Comparison of ENCODE assay signal across 8 cellular contexts in genomic region chr3:51384730-51385473, GRCh38. TPM values are rescaled to one million over a fixed set of nuclear protein-coding genes. Genes with fewer than 3 reads are reported as not detected.
A peak's percentile ranks its signal among the peaks of the same experiment; 100 is the strongest.
DNase-seq lines count a peak whose midpoint lies in the region; TF ChIP-seq lines count a peak whose summit lies in the region.

MANF (plus strand) TSS chr3:51385291; CDS start chr3:51385343, 52 bp downstream.

- no peaks in the 10 kb centered on the region for H3K9me3 ChIP-seq in neuronal stem cell (replicated peaks in 1 of 2; ENCODE audit: control insufficient read depth in 2 of 2, insufficient read depth in 1 of 2, low read depth in 1 of 2, low read length in 2 of 2)

- H3K36me3 ChIP-seq in neuronal stem cell (replicated peaks in 1 of 2; ENCODE audit: control insufficient read depth in 2 of 2, insufficient read depth in 2 of 2, low read length in 2 of 2) = peaks cover 24 to 38% of the 10 kb centered on the region in 2 donors

- peaks cover 8 to 18% of the 10 kb centered on the region in 2 donors for H3K4me1 ChIP-seq in neuronal stem cell (ENCODE audit: control insufficient read depth in 2 of 2, insufficient read depth in 1 of 2, low read depth in 1 of 2, low read length in 2 of 2)

- peak within 1 kb of the TSS; percentile 8 for H3K4ac ChIP-seq in neuronal stem cell (ENCODE audit: low read length)

- H2BK12ac ChIP-seq in neuronal stem cell (ENCODE audit: low read length) = no peak within 1 kb of the TSS

- peak; percentile 88 for DNase-seq in GM04503 (ENCODE audit: low read depth)
- peak; percentile 92 for DNase-seq in HFF-Myc (ENCODE audit: extremely low read depth, low read depth)
- peak; percentile 94 for DNase-seq in NAMALWA (ENCODE audit: low spot score)
- DNase-seq in SK-N-DZ (ENCODE audit: low spot score) = peak; percentile 96
- peak; percentile 99 for DNase-seq in activated naive CD4-positive, alpha-beta T cell treated with anti-CD3 and anti-CD28 coated beads for 36 hours
- peak; percentile 96 for DNase-seq in foreskin melanocyte
- DNase-seq in neuronal stem cell (ENCODE audit: low spot score) = peak; percentile 98

- no peak within 1 kb of the TSS for H4K8ac ChIP-seq in neuronal stem cell (ENCODE audit: low read depth, low read length)

- H2BK5ac ChIP-seq in neuronal stem cell (ENCODE audit: low read length) = peak within 1 kb of the TSS; percentile 84

- H3K27ac ChIP-seq in neuronal stem cell (replicated peaks; ENCODE audit: low read length) = peak within 1 kb of the TSS; percentile 86

- CTCF ChIA-PET in activated naive CD4-positive, alpha-beta T cell treated with anti-CD3 and anti-CD28 coated beads for 36 hours (lab: Charles Lee) = interaction anchor here (0.6 to 1.9 kb wide), 5 partner anchors 118 to 813 kb away, joined by 3 to 5 read pairs (median 3); partner anchors contain the start of gene MAPKAPK3

- peak within 1 kb of the TSS; percentile 97 for H3K4me3 Mint-ChIP-seq in activated naive CD4-positive, alpha-beta T cell treated with anti-CD3 and anti-CD28 coated beads for 36 hours

- peak within 1 kb of the TSS; percentile 98 for H3K18ac ChIP-seq in neuronal stem cell (ENCODE audit: low read length)

- WGBS in neuronal stem cell (ENCODE audit: extremely low coverage in 2 of 2, insufficient read length in 2 of 2, insufficient replicate concordance in 1 of 2), 2 donors = no CpG with 5 or more reads among the region's 65 CpGs

- peak within 1 kb of the TSS; percentile 98 for H3K27ac Mint-ChIP-seq in activated naive CD4-positive, alpha-beta T cell treated with anti-CD3 and anti-CD28 coated beads for 36 hours

- H2BK15ac ChIP-seq in neuronal stem cell (ENCODE audit: low read length) = peak within 1 kb of the TSS; percentile 12

- H3K27me3 Mint-ChIP-seq in activated naive CD4-positive, alpha-beta T cell treated with anti-CD3 and anti-CD28 coated beads for 36 hours (ENCODE audit: low read depth) = no peaks in the 10 kb centered on the region

- peak within 1 kb of the TSS; percentile 56 for H3K14ac ChIP-seq in neuronal stem cell (ENCODE audit: low read length)

- H2BK120ac ChIP-seq in neuronal stem cell (ENCODE audit: low read depth, low read length) = peak within 1 kb of the TSS; percentile 63

- no peaks in the 10 kb centered on the region for H3K79me1 ChIP-seq in neuronal stem cell (ENCODE audit: low read depth, low read length)

- H3K4me3 ChIP-seq in HFF-Myc (replicated peaks; ENCODE audit: low read depth, low read length) (peak within 1 kb of the TSS; percentile 97), neuronal stem cell (ENCODE audit: low read length in 2 of 2) (peak within 1 kb of the TSS; percentile 66 to 97)

- peaks cover 47% of the 10 kb centered on the region for H3K4me1 Mint-ChIP-seq in activated naive CD4-positive, alpha-beta T cell treated with anti-CD3 and anti-CD28 coated beads for 36 hours (ENCODE audit: low read depth)

- H3K9me3 Mint-ChIP-seq in activated naive CD4-positive, alpha-beta T cell treated with anti-CD3 and anti-CD28 coated beads for 36 hours = no peaks in the 10 kb centered on the region

- no peaks in the 10 kb centered on the region for H3K27me3 ChIP-seq in neuronal stem cell (ENCODE audit: control insufficient read depth in 3 of 3, insufficient read depth in 3 of 3, low read depth in 1 of 3, low read length in 3 of 3)

- H4K91ac ChIP-seq in neuronal stem cell (ENCODE audit: low read depth, low read length, poor library complexity) = peak within 1 kb of the TSS; percentile 80

- peak within 1 kb of the TSS; percentile 80 for H3K4me2 ChIP-seq in neuronal stem cell (ENCODE audit: insufficient read depth, low read length, poor library complexity, severe bottlenecking)

- no peak for TF ChIP-seq CTCF in HFF-Myc (IDR thresholded peaks at IDR 0.05; ENCODE audit: low read depth, low read length, missing control alignments)
- no peak for TF ChIP-seq CTCF in subcutaneous adipose tissue (IDR thresholded peaks at IDR 0.05; ENCODE audit: low read depth)

- peak within 1 kb of the TSS; percentile 96 for H3K9ac ChIP-seq in neuronal stem cell (ENCODE audit: low read depth, low read length, poor library complexity)

- intact Hi-C loops in activated naive CD4-positive, alpha-beta T cell treated with anti-CD3 and anti-CD28 coated beads for 36 hours (cut with micrococcal nuclease) = loop anchor here (1.0 to 10.0 kb wide), 10 partner anchors 115 to 1030 kb away; partner anchors contain the start of genes CYB561D2, DCAF1, DUSP7 and NPRL2

- peaks cover 29% of the 10 kb centered on the region for H3K36me3 Mint-ChIP-seq in activated naive CD4-positive, alpha-beta T cell treated with anti-CD3 and anti-CD28 coated beads for 36 hours (ENCODE audit: low read depth)

- peak within 1 kb of the TSS; percentile 88 for H2AFZ ChIP-seq in neuronal stem cell (ENCODE audit: low read length)

- peak within 1 kb of the TSS; percentile 9 for H2AK5ac ChIP-seq in neuronal stem cell (ENCODE audit: low read depth, low read length)

- peak within 1 kb of the TSS; percentile 99 for H3K23ac ChIP-seq in neuronal stem cell (ENCODE audit: low read depth, low read length, poor library complexity)

RNA-seq across cellular contexts. Expression of gene MANF, which starts in this region (rescaled TPM):
- 80.8 and 106 TPM in 2 replicates for polyA plus RNA-seq in SK-N-DZ (2014; cell fraction: cytosol; rRNA removed)
- 36.1 and 58.6 TPM in 2 replicates for polyA plus RNA-seq in SK-N-DZ (2014; cell fraction: nucleus; rRNA removed)
- 100 to 1,000 TPM in 1 of 2 experiments, 10 to 100 TPM in 1; 91.7 to 108 TPM for total RNA-seq in activated naive CD4-positive, alpha-beta T cell treated with anti-CD3 and anti-CD28 coated beads for 36 hours
- 106 TPM for polyA plus RNA-seq in neuronal stem cell (2013, experiment 1 of 2)
- polyA plus RNA-seq in neuronal stem cell (2013, experiment 2 of 2) = 113 TPM
- total RNA-seq in subcutaneous adipose tissue = 10 to 100 TPM; 14.1 to 62.9 (median 31.6) TPM

Comparison
In these comparisons a context has a peak if more than half of its experiments do, and no peak if none do; other contexts are left out.
1. Peak in every context shown above with its lines: DNase-seq, H3K4me3 ChIP-seq and H3K27ac ChIP-seq.